Comparison of ENCODE assay signal across 25 cellular contexts in the genomic region with DNA sequence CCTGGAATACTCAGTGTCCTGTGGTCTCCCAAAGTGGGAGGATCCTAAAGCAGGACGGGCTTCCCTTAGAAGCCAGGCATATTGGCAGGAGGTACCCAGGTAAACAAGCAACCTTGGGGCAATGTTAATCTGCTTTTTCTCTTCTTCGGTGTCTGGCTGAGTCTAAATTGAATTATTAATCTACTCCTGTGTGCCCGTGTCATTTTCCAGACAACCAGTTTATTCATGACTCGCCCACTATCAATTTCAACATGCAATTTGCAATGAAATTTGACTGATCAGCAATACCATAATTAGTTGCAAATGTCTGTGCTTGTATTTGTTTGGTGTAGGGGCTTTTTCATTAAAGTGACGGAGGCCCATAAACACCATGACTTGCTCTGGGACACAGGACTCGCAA.
"Had no signal": no experiment of that assay in that cellular context is flagged by ENCODE, and none has a peak within 500 bp of the region (broad histone marks: within the 10 kb centered on the region; RNA-seq: fewer than 3 reads in every experiment).

No MANE protein-coding gene starts in this region.

- H3K4me3 ChIP-seq: cardiac muscle cell, Peyer's patch, SJCRH30 had no signal

- H3K4me1 ChIP-seq: Peyer's patch, SJCRH30 had no signal

- H3K9me3 ChIP-seq: Peyer's patch, SJCRH30 had no signal

- ATAC-seq: activated naive CD4-positive, alpha-beta T cell treated with anti-CD3 and anti-CD28 coated beads, Interleukin-2, amount 50 U/mL, for 72 hours; activated naive CD8-positive, alpha-beta T cell treated with anti-CD3 and anti-CD28 coated beads, Interleukin-2, amount 50 U/mL, for 24 hours; activated T-cell treated with anti-CD3 and anti-CD28 coated beads, Interleukin-2, amount 50 U/mL, for 4 hours; T-cell had no signal

- H3K27me3 ChIP-seq: cardiac muscle cell, Peyer's patch had no signal

- DNase-seq: activated B cell treated with CpG ODN at 0.5 μM for 24 hours; activated CD4-positive, alpha-beta T cell treated with anti-CD3 and anti-CD28 coated beads for 1 hour; activated CD4-positive, alpha-beta T cell treated with anti-CD3 and anti-CD28 coated beads, Interleukin-2, amount 10 ng/mL, durations not matched to agents 24 days and 14 days; activated CD4-positive, alpha-beta T cell treated with anti-CD3 and anti-CD28 coated beads, Interleukin-2, amount 50 U/mL, for 48 hours; activated naive CD4-positive, alpha-beta T cell treated with Interleukin-2 at 50 U/mL for 16 hours; activated naive CD8-positive, alpha-beta T cell treated with anti-CD3 and anti-CD28 coated beads, Interleukin-2, amount 50 U/mL, for 24 hours; activated T-cell treated with anti-CD3 and anti-CD28 coated beads, Interleukin-2, amount 50 U/mL, for 4 hours; amygdala; Karpas-422; MM.1S; NCI-H1105; NCI-H1436; NCI-H187 treated with DMSO at 0.1 percent for 48 hours; NCI-H2081 treated with DMSO at 0.1 percent for 48 hours; NCI-H446; NCI-H524; Right ventricle myocardium superior; SJCRH30; T-cell; T-helper 2 cell; T1000 had no signal

- H3K36me3 ChIP-seq: cardiac muscle cell, Peyer's patch, SJCRH30 had no signal

- H3K27ac ChIP-seq: cardiac muscle cell, Peyer's patch, RWPE1, SJCRH30 had no signal
